ENCODE assay signal across 18 cellular contexts in the genomic region with DNA sequence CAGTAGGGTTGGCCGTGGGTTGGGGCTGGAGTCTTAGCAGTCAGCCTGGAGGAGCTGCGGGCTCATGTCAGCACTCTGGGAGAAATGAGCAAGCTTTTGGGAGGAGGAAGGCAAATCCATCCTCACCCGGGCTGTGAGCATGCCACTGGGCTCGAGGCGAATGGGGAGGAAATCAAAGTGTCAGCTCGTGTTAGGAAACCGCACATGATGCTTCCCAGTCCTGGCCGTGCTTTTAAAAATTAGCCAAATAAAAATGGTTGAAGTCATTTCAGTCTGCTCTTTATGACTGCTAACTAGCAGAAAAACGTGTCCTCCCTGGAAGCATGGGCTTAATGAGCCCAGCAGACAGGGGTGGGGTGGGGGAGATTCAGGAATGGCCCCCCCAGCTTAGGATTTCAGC.
DNase-seq lines count a peak whose midpoint lies in the region; ATAC-seq and TF ChIP-seq lines count a peak whose summit lies in the region.
"Had no signal": no experiment of that assay in that cellular context is flagged by ENCODE, and none has a peak within 500 bp of the region (broad histone marks: within the 10 kb centered on the region; RNA-seq: fewer than 3 reads in every experiment).

No MANE protein-coding gene starts in this region.

- peak overlapping the region; percentile 36 for H2BK15ac ChIP-seq in mesenchymal stem cell (ENCODE audit: low read depth, poor library complexity, severe bottlenecking)

- H2BK120ac ChIP-seq in mesenchymal stem cell (ENCODE audit: low read depth, low read length): no peak overlapping the region

- H3K4me3 ChIP-seq in adipocyte (ENCODE audit: low read length) (no peak overlapping the region), mesenchymal stem cell (ENCODE audit: insufficient read depth in 1 of 2, low read depth in 1 of 2, low read length in 2 of 2) (no peak overlapping the region), transverse colon (no peak overlapping the region)
- H3K4me3 ChIP-seq: K562, upper lobe of left lung had no signal

- H4K8ac ChIP-seq in mesenchymal stem cell (ENCODE audit: low read length): peak overlapping the region; percentile 79

- no peak overlapping the region for H2BK5ac ChIP-seq in mesenchymal stem cell (ENCODE audit: low read depth, low read length, poor library complexity, severe bottlenecking)

- no peak for ATAC-seq in HG03565 (IDR thresholded peaks at IDR 0.05; ENCODE audit: unreplicated experiment)
- ATAC-seq: K562 had no signal

- H3K4me3 Mint-ChIP-seq in activated CD4-positive, alpha-beta memory T cell treated with anti-CD3 and anti-CD28 coated beads, Interleukin-2, amount 10 ng/mL, durations not matched to agents 7 days and 5 days: no peak overlapping the region
- no peak overlapping the region for H3K4me3 Mint-ChIP-seq in activated CD4-positive, alpha-beta memory T cell treated with anti-CD3 and anti-CD28 coated beads for 36 hours

- H3K36me3 Mint-ChIP-seq in activated CD4-positive, alpha-beta memory T cell treated with anti-CD3 and anti-CD28 coated beads, Interleukin-2, amount 10 ng/mL, durations not matched to agents 7 days and 5 days (ENCODE audit: low read depth): peaks cover 69% of the 10 kb centered on the region
- peaks cover 53% of the 10 kb centered on the region for H3K36me3 Mint-ChIP-seq in activated CD4-positive, alpha-beta memory T cell treated with anti-CD3 and anti-CD28 coated beads for 36 hours

- H3K27ac Mint-ChIP-seq in activated CD4-positive, alpha-beta memory T cell treated with anti-CD3 and anti-CD28 coated beads, Interleukin-2, amount 10 ng/mL, durations not matched to agents 7 days and 5 days: peak overlapping the region; percentile 34
- no peak overlapping the region for H3K27ac Mint-ChIP-seq in activated CD4-positive, alpha-beta memory T cell treated with anti-CD3 and anti-CD28 coated beads for 36 hours

- H3K9me3 Mint-ChIP-seq in activated CD4-positive, alpha-beta memory T cell treated with anti-CD3 and anti-CD28 coated beads, Interleukin-2, amount 10 ng/mL, durations not matched to agents 7 days and 5 days: no peaks in the 10 kb centered on the region
- no peaks in the 10 kb centered on the region for H3K9me3 Mint-ChIP-seq in activated CD4-positive, alpha-beta memory T cell treated with anti-CD3 and anti-CD28 coated beads for 36 hours

- no peak for DNase-seq in activated CD4-positive, alpha-beta memory T cell treated with anti-CD3 and anti-CD28 coated beads, Interleukin-2, amount 10 ng/mL, durations not matched to agents 7 days and 5 days
- no peak for DNase-seq in activated CD4-positive, alpha-beta memory T cell treated with anti-CD3 and anti-CD28 coated beads for 36 hours
- DNase-seq in adipocyte (ENCODE audit: low read depth): peak; percentile 93
- peak; percentile 58 for DNase-seq in mesenchymal stem cell
- no peak for DNase-seq in transverse colon
- no peak for DNase-seq in NCI-H146 (lab: John Stamatoyannopoulos, UW)
- no peak for DNase-seq in stimulated activated CD4-positive, alpha-beta T cell treated with anti-CD3 and anti-CD28 coated beads, Interleukin-2, amount 100 ng/mL, for 24 hours
- DNase-seq: 8988T; central memory CD4-positive, alpha-beta T cell; COR-L47; mammary epithelial cell; NCI-H1092; NCI-H2227 treated with DMSO at 0.1 percent for 48 hours; occipital lobe; stimulated activated CD4-positive, alpha-beta T cell treated with anti-CD3 and anti-CD28 coated beads, Interleukin-4, amount 100 ng/mL, for 24 hours had no signal

- peak overlapping the region; percentile 38 to 57 for H2BK12ac ChIP-seq in mesenchymal stem cell (ENCODE audit: low read length in 2 of 2)

- H3K27me3 ChIP-seq in adipocyte (replicated peaks; ENCODE audit: control insufficient read depth, insufficient read depth, low read length) (no peaks in the 10 kb centered on the region), mesenchymal stem cell (ENCODE audit: control insufficient read depth in 1 of 2, insufficient read depth in 1 of 2, low read length in 2 of 2) (peaks cover 0 to 2% of the 10 kb centered on the region in 2 experiments), transverse colon (no peaks in the 10 kb centered on the region)
- H3K27me3 ChIP-seq: upper lobe of left lung had no signal

- H3K9me3 ChIP-seq in adipocyte (ENCODE audit: control insufficient read depth, low read length) (no peaks in the 10 kb centered on the region), mesenchymal stem cell (ENCODE audit: control insufficient read depth, low read length) (no peaks in the 10 kb centered on the region), transverse colon (no peaks in the 10 kb centered on the region)
- H3K9me3 ChIP-seq: upper lobe of left lung had no signal

- no peak overlapping the region for H2AK5ac ChIP-seq in mesenchymal stem cell (ENCODE audit: low read length, severe bottlenecking)

- H3K9ac ChIP-seq in adipocyte (ENCODE audit: low read length) (no peak overlapping the region), mesenchymal stem cell (ENCODE audit: low read length) (no peak overlapping the region)

- intact Hi-C loops in activated CD4-positive, alpha-beta memory T cell treated with anti-CD3 and anti-CD28 coated beads for 36 hours (cut with micrococcal nuclease): no loop called here
- intact Hi-C loops in transverse colon (cut with DNase I; ENCODE audit: low total_unique reads): loop anchor here (10.0 kb wide), 1 partner anchor 120 kb away; no protein-coding TSS in a partner anchor

- H3K4me1 ChIP-seq in adipocyte (ENCODE audit: control insufficient read depth, insufficient read depth, low read length): peaks cover 30% of the 10 kb centered on the region
- peaks cover 25% of the 10 kb centered on the region for H3K4me1 ChIP-seq in mesenchymal stem cell (ENCODE audit: control insufficient read depth, insufficient read depth, low read depth, low read length)
- peaks cover 0 to 42% (median 14%) of the 10 kb centered on the region in 4 donors for H3K4me1 ChIP-seq in transverse colon

- no peaks in the 10 kb centered on the region for H3K27me3 Mint-ChIP-seq in activated CD4-positive, alpha-beta memory T cell treated with anti-CD3 and anti-CD28 coated beads, Interleukin-2, amount 10 ng/mL, durations not matched to agents 7 days and 5 days
- no peaks in the 10 kb centered on the region for H3K27me3 Mint-ChIP-seq in activated CD4-positive, alpha-beta memory T cell treated with anti-CD3 and anti-CD28 coated beads for 36 hours

- no peak overlapping the region for H3K14ac ChIP-seq in mesenchymal stem cell (ENCODE audit: low read length in 2 of 2)

- 42% methylated on average over 9 of the region's 9 CpGs for WGBS in mesenchymal stem cell
- WGBS in transverse colon (ENCODE audit: low coverage in 1 of 2), 2 donors: 68% methylated on average over 9 of the region's 9 CpGs; no CpG with 5 or more reads in 1 of the 2 donors

- H3K18ac ChIP-seq in mesenchymal stem cell (ENCODE audit: low read depth in 1 of 2, low read length in 2 of 2): peak overlapping the region; percentile 71 to 84

- POLR2A ChIA-PET in activated CD4-positive, alpha-beta memory T cell treated with anti-CD3 and anti-CD28 coated beads, Interleukin-2, amount 10 ng/mL, durations not matched to agents 7 days and 5 days (lab: Charles Lee): no interaction called here
- POLR2A ChIA-PET in activated CD4-positive, alpha-beta memory T cell treated with anti-CD3 and anti-CD28 coated beads for 36 hours (lab: Charles Lee): no interaction called here

- no peaks in the 10 kb centered on the region for H3K36me3 ChIP-seq in adipocyte (ENCODE audit: control insufficient read depth, insufficient read depth, low read length, severe bottlenecking)
- H3K36me3 ChIP-seq in mesenchymal stem cell (ENCODE audit: control insufficient read depth in 1 of 2, insufficient read depth in 2 of 2, low read depth in 1 of 2, low read length in 2 of 2): no peaks in the 10 kb centered on the region
- no peaks in the 10 kb centered on the region for H3K36me3 ChIP-seq in transverse colon
- H3K36me3 ChIP-seq: upper lobe of left lung had no signal

- no peak overlapping the region for H4K91ac ChIP-seq in mesenchymal stem cell (ENCODE audit: low read length)

- CTCF ChIA-PET in activated CD4-positive, alpha-beta memory T cell treated with anti-CD3 and anti-CD28 coated beads, Interleukin-2, amount 10 ng/mL, durations not matched to agents 7 days and 5 days (lab: Charles Lee): interaction anchor here (0.8 kb wide), 1 partner anchor 13 kb away, joined by 3 read pairs; no protein-coding TSS in a partner anchor
- CTCF ChIA-PET in activated CD4-positive, alpha-beta memory T cell treated with anti-CD3 and anti-CD28 coated beads for 36 hours (lab: Charles Lee): no interaction called here

- no peaks in the 10 kb centered on the region for H3K79me1 ChIP-seq in mesenchymal stem cell (replicated peaks; ENCODE audit: low read length, poor library complexity, severe bottlenecking)

- H3K4ac ChIP-seq in mesenchymal stem cell (ENCODE audit: low read depth in 1 of 2, low read length in 2 of 2): peak overlapping the region; percentile 34 to 85

- TF ChIP-seq CTCF in transverse colon (IDR thresholded peaks at IDR 0.05): no peak

- H3K23ac ChIP-seq in mesenchymal stem cell (ENCODE audit: low read length in 2 of 2): no peak overlapping the region

- no peak overlapping the region for H2AFZ ChIP-seq in mesenchymal stem cell (ENCODE audit: low read depth, low read length)

- H3K27ac ChIP-seq in mesenchymal stem cell (ENCODE audit: low read length, poor library complexity, severe bottlenecking) (no peak overlapping the region), transverse colon (peak overlapping the region; percentile 3 to 54 (median 20))
- H3K27ac ChIP-seq: upper lobe of left lung had no signal

- in situ Hi-C loops in transverse colon (cut with MboI; ENCODE audit: low pct_ligation_motif_present in 1 of 4, low pct_unique_long_range_greater_than_20kb in 1 of 4, low sequenced_read_pairs in 3 of 4): no loop called here

- H3K4me1 Mint-ChIP-seq in activated CD4-positive, alpha-beta memory T cell treated with anti-CD3 and anti-CD28 coated beads, Interleukin-2, amount 10 ng/mL, durations not matched to agents 7 days and 5 days: peaks cover 61% of the 10 kb centered on the region
- H3K4me1 Mint-ChIP-seq in activated CD4-positive, alpha-beta memory T cell treated with anti-CD3 and anti-CD28 coated beads for 36 hours (ENCODE audit: low read depth): peaks cover 61% of the 10 kb centered on the region

- no peak overlapping the region for H3K4me2 ChIP-seq in mesenchymal stem cell (ENCODE audit: low read length, poor library complexity, severe bottlenecking)

- no peak for TF ChIP-seq EP300 in transverse colon (IDR thresholded peaks at IDR 0.05; ENCODE audit: low read depth)

- TF ChIP-seq POLR2A in transverse colon (IDR thresholded peaks at IDR 0.05): no peak

Comparison
In these comparisons a context has a peak if more than half of its experiments do, and no peak if none do; other contexts are left out.
1. DNase-seq: peak in adipocyte (single experiment) and mesenchymal stem cell (single experiment); none in activated CD4-positive, alpha-beta memory T cell treated with anti-CD3 and anti-CD28 coated beads, Interleukin-2, amount 10 ng/mL, durations not matched to agents 7 days and 5 days (single experiment), activated CD4-positive, alpha-beta memory T cell treated with anti-CD3 and anti-CD28 coated beads for 36 hours (single experiment), transverse colon (single experiment), NCI-H146 (single experiment) and stimulated activated CD4-positive, alpha-beta T cell treated with anti-CD3 and anti-CD28 coated beads, Interleukin-2, amount 100 ng/mL, for 24 hours (0 of 2).